In the genomic region with DNA sequence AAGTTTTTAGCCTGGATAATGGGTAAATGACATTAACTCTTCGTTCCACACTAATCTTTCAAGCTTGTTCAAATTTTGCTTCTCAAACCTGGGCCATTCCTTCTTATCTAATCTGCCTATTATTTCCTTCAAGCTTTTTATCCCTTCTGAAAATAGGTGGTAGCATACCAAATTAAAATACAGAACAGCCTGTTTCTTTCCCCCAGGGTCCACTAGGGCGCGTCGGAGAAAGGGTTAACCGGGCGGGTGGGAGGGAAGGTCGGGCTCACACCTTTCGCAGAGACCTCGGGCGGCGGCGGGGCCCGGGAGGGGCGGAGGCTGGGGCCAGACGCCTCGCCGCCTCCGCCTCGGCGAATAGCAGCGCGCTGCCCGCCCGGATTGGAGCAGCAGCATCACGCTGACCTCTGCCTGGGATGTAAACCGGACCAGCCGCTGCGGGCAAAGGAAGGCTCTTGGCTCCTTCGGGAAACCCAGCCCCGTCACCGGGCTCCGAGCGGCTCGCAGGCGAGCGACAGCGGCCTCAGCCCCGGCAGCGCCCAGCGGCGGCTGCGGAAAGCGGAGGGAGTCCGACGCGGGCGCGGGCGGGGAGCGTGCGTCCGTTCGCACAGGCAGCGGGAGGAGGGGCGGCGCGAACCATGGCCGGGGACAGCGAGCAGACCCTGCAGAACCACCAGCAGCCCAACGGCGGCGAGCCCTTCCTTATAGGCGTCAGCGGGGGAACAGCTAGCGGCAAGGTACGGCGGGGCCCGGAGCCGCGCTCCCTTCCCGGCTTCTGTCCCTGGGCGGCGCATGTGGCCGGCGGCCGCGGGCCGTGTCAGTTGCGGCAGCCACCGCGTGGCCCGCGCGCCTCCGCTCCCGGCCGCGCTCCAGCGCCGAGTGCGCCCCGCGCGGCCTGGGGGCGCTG, we compare ENCODE assay signal across 1 cellular context.
TF ChIP-seq lines count a peak whose summit lies in the region.

A gene (plus strand): TSS at position 416 of the 904 bp plus-strand sequence. CDS start 220 bp downstream, at position 636.

TF ChIP-seq in GM12878, 131 proteins besides CTCF, POLR2A, EP300 and RAD21 (continued from another document):
- TF ChIP-seq, protein P1, sequence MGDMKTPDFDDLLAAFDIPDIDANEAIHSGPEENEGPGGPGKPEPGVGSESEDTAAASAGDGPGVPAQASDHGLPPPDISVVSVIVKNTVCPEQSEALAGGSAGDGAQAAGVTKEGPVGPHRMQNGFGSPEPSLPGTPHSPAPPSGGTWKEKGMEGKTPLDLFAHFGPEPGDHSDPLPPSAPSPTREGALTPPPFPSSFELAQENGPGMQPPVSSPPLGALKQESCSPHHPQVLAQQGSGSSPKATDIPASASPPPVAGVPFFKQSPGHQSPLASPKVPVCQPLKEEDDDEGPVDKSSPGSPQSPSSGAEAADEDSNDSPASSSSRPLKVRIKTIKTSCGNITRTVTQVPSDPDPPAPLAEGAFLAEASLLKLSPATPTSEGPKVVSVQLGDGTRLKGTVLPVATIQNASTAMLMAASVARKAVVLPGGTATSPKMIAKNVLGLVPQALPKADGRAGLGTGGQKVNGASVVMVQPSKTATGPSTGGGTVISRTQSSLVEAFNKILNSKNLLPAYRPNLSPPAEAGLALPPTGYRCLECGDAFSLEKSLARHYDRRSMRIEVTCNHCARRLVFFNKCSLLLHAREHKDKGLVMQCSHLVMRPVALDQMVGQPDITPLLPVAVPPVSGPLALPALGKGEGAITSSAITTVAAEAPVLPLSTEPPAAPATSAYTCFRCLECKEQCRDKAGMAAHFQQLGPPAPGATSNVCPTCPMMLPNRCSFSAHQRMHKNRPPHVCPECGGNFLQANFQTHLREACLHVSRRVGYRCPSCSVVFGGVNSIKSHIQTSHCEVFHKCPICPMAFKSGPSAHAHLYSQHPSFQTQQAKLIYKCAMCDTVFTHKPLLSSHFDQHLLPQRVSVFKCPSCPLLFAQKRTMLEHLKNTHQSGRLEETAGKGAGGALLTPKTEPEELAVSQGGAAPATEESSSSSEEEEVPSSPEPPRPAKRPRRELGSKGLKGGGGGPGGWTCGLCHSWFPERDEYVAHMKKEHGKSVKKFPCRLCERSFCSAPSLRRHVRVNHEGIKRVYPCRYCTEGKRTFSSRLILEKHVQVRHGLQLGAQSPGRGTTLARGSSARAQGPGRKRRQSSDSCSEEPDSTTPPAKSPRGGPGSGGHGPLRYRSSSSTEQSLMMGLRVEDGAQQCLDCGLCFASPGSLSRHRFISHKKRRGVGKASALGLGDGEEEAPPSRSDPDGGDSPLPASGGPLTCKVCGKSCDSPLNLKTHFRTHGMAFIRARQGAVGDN (IDR thresholded peaks at IDR 0.05), result peak; percentile 62; the same call in 1 of the 2 replicates
- TF ChIP-seq CHD2 (IDR thresholded peaks at IDR 0.05; ENCODE audit: borderline replicate concordance, low read depth, low read length) (no peak; the same call in 1 of the 2 replicates), BACH1 (IDR thresholded peaks at IDR 0.05; ENCODE audit: borderline replicate concordance) (peak; percentile 26; the same call in 1 of the 2 replicates), RUNX3 (IDR thresholded peaks at IDR 0.05; ENCODE audit: low read length) (peak; percentile 26; the same call in 1 of the 2 replicates), MEF2A (IDR thresholded peaks at IDR 0.05; ENCODE audit: insufficient read depth, low read depth, low read length) (no peak), HDGF (IDR thresholded peaks at IDR 0.05) (no peak), GATAD2B (conservative IDR thresholded peaks at IDR 0.05; ENCODE audit: low read depth) (peak; percentile 90), PAX8 (IDR thresholded peaks at IDR 0.05) (no peak), CREM (IDR thresholded peaks at IDR 0.05; ENCODE audit: low read depth) (peak; percentile 39; the same call in 1 of the 2 replicates), FOXM1 (IDR thresholded peaks at IDR 0.05; ENCODE audit: low read depth, low read length) (no peak), NFIC (IDR thresholded peaks at IDR 0.05; ENCODE audit: low read depth, low read length) (no peak), CEBPB (IDR thresholded peaks at IDR 0.05; ENCODE audit: borderline replicate concordance in 1 of 2, low read depth in 2 of 2, low read length in 2 of 2) (no peak), SMARCA5 (IDR thresholded peaks at IDR 0.05) (peak; percentile 83), SIX5 (IDR thresholded peaks at IDR 0.05; ENCODE audit: low read depth, low read length, severe bottlenecking) (no peak), CBX3 (IDR thresholded peaks at IDR 0.05; ENCODE audit: borderline replicate concordance, low read depth) (no peak), ZNF217 (IDR thresholded peaks at IDR 0.05) (0 out of 2 replicates have a peak, but pooled peaks have one; percentile 36), ZNF207 (IDR thresholded peaks at IDR 0.05; ENCODE audit: borderline replicate concordance) (peak; percentile 43; the same call in 1 of the 2 replicates), TCF3 (IDR thresholded peaks at IDR 0.05; ENCODE audit: borderline replicate concordance, insufficient read depth, low read depth, low read length) (peak; percentile 14; the same call in 1 of the 2 replicates), HDAC6 (IDR thresholded peaks at IDR 0.05; ENCODE audit: unreplicated experiment) (no peak), CHD1 (IDR thresholded peaks at IDR 0.05; ENCODE audit: low read depth, low read length) (no peak), HCFC1 (IDR thresholded peaks at IDR 0.05; ENCODE audit: low read length) (0 out of 2 replicates have a peak, but pooled peaks have one; percentile 3), MYC (IDR thresholded peaks at IDR 0.05; ENCODE audit: insufficient read depth, insufficient read length, insufficient replicate concordance, low read length, severe bottlenecking) (peak; percentile 95), ESRRA (IDR thresholded peaks at IDR 0.05; ENCODE audit: low read length) (no peak), IKZF1 (conservative IDR thresholded peaks at IDR 0.05) (peak; percentile 85), NR2F1 (conservative IDR thresholded peaks at IDR 0.05) (peak; percentile 71), CHD4 (IDR thresholded peaks at IDR 0.05) (no peak)
- TF ChIP-seq, protein P2, sequence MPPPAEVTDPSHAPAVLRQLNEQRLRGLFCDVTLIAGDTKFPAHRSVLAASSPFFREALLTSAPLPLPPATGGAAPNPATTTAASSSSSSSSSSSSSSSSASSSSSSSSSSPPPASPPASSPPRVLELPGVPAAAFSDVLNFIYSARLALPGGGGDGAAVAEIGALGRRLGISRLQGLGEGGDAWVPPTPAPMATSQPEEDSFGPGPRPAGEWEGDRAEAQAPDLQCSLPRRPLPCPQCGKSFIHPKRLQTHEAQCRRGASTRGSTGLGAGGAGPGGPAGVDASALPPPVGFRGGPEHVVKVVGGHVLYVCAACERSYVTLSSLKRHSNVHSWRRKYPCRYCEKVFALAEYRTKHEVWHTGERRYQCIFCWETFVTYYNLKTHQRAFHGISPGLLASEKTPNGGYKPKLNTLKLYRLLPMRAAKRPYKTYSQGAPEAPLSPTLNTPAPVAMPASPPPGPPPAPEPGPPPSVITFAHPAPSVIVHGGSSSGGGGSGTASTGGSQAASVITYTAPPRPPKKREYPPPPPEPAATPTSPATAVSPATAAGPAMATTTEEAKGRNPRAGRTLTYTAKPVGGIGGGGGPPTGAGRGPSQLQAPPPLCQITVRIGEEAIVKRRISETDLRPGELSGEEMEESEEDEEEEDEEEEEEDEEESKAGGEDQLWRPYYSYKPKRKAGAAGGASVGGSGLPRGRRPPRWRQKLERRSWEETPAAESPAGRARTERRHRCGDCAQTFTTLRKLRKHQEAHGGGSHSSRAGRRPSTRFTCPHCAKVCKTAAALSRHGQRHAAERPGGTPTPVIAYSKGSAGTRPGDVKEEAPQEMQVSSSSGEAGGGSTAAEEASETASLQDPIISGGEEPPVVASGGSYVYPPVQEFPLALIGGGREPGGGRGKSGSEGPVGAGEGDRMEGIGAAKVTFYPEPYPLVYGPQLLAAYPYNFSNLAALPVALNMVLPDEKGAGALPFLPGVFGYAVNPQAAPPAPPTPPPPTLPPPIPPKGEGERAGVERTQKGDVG (CRISPR knock-in tag; IDR thresholded peaks at IDR 0.05), result no peak
- TF ChIP-seq, protein P3, sequence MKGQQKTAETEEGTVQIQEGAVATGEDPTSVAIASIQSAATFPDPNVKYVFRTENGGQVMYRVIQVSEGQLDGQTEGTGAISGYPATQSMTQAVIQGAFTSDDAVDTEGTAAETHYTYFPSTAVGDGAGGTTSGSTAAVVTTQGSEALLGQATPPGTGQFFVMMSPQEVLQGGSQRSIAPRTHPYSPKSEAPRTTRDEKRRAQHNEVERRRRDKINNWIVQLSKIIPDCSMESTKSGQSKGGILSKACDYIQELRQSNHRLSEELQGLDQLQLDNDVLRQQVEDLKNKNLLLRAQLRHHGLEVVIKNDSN (IDR thresholded peaks at IDR 0.05; ENCODE audit: borderline replicate concordance, extremely low read length, insufficient read depth, low read depth, low read length), result no peak
- TF ChIP-seq, protein P4, sequence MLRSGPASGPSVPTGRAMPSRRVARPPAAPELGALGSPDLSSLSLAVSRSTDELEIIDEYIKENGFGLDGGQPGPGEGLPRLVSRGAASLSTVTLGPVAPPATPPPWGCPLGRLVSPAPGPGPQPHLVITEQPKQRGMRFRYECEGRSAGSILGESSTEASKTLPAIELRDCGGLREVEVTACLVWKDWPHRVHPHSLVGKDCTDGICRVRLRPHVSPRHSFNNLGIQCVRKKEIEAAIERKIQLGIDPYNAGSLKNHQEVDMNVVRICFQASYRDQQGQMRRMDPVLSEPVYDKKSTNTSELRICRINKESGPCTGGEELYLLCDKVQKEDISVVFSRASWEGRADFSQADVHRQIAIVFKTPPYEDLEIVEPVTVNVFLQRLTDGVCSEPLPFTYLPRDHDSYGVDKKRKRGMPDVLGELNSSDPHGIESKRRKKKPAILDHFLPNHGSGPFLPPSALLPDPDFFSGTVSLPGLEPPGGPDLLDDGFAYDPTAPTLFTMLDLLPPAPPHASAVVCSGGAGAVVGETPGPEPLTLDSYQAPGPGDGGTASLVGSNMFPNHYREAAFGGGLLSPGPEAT (IDR thresholded peaks at IDR 0.05; ENCODE audit: low read depth), result peak; percentile 63; the same call in 1 of the 2 replicates
- TF ChIP-seq, protein P5, sequence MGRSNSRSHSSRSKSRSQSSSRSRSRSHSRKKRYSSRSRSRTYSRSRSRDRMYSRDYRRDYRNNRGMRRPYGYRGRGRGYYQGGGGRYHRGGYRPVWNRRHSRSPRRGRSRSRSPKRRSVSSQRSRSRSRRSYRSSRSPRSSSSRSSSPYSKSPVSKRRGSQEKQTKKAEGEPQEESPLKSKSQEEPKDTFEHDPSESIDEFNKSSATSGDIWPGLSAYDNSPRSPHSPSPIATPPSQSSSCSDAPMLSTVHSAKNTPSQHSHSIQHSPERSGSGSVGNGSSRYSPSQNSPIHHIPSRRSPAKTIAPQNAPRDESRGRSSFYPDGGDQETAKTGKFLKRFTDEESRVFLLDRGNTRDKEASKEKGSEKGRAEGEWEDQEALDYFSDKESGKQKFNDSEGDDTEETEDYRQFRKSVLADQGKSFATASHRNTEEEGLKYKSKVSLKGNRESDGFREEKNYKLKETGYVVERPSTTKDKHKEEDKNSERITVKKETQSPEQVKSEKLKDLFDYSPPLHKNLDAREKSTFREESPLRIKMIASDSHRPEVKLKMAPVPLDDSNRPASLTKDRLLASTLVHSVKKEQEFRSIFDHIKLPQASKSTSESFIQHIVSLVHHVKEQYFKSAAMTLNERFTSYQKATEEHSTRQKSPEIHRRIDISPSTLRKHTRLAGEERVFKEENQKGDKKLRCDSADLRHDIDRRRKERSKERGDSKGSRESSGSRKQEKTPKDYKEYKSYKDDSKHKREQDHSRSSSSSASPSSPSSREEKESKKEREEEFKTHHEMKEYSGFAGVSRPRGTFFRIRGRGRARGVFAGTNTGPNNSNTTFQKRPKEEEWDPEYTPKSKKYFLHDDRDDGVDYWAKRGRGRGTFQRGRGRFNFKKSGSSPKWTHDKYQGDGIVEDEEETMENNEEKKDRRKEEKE (IDR thresholded peaks at IDR 0.05), result no peak
- TF ChIP-seq, protein P6, sequence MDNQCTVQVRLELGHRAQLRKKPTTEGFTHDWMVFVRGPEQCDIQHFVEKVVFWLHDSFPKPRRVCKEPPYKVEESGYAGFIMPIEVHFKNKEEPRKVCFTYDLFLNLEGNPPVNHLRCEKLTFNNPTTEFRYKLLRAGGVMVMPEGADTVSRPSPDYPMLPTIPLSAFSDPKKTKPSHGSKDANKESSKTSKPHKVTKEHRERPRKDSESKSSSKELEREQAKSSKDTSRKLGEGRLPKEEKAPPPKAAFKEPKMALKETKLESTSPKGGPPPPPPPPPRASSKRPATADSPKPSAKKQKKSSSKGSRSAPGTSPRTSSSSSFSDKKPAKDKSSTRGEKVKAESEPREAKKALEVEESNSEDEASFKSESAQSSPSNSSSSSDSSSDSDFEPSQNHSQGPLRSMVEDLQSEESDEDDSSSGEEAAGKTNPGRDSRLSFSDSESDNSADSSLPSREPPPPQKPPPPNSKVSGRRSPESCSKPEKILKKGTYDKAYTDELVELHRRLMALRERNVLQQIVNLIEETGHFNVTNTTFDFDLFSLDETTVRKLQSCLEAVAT (IDR thresholded peaks at IDR 0.05), result no peak
